Comparison of ENCODE assay signal across 8 cellular contexts in the genomic region with DNA sequence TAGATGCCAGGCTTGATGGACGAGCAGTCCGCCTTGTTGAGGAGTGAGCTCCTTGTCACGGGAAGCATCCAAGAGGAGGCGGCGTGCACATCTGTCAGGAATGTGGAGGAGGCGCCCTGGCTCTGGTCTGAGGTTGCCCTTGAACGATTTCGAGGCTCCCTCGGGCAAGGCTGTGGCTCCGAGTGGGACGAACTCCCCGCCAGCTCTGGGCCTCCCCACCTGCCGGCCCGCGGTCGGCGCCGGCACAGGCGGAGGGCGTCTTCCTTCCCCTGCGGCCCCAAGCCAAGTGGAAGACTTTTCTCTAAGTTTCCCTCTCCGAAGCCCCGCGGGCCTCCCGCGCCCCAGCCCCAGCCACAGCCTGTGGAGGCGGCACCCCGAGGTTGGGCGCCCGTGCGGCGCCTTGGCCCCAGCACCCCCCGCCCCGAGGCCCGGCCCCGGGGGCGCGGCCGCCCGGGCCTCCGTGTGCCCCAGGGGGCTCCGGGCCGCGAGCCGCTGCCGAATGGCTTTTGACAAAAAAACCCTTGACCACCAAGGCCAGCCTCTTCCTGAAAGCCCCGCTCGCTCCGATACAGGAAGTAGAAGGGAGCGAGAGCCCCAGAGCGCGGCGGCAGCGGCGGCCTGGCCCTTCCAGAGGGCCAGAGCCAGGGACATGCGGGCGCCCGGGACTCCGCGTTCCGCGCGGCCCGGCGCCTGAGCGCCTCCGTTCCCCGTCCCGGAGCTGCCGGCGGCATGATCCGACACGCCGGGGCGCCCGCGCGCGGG. TPM values are rescaled to one million over a fixed set of nuclear protein-coding genes. Genes with fewer than 3 reads are reported as not detected.
A peak's percentile ranks its signal among the peaks of the same experiment; 100 is the strongest.
DNase-seq lines count a peak whose midpoint lies in the region; ATAC-seq and TF ChIP-seq lines count a peak whose summit lies in the region.

A gene with protein sequence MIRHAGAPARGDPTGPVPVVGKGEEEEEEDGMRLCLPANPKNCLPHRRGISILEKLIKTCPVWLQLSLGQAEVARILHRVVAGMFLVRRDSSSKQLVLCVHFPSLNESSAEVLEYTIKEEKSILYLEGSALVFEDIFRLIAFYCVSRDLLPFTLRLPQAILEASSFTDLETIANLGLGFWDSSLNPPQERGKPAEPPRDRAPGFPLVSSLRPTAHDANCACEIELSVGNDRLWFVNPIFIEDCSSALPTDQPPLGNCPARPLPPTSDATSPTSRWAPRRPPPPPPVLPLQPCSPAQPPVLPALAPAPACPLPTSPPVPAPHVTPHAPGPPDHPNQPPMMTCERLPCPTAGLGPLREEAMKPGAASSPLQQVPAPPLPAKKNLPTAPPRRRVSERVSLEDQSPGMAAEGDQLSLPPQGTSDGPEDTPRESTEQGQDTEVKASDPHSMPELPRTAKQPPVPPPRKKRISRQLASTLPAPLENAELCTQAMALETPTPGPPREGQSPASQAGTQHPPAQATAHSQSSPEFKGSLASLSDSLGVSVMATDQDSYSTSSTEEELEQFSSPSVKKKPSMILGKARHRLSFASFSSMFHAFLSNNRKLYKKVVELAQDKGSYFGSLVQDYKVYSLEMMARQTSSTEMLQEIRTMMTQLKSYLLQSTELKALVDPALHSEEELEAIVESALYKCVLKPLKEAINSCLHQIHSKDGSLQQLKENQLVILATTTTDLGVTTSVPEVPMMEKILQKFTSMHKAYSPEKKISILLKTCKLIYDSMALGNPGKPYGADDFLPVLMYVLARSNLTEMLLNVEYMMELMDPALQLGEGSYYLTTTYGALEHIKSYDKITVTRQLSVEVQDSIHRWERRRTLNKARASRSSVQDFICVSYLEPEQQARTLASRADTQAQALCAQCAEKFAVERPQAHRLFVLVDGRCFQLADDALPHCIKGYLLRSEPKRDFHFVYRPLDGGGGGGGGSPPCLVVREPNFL (plus strand): TSS at position 578 of the 762 bp plus-strand sequence. CDS start 152 bp downstream, at position 730.

- H3K27me3 ChIP-seq in HAP-1 (ENCODE audit: low read depth): no peaks in the 10 kb centered on the region
- H3K27me3 ChIP-seq in foreskin keratinocyte: no peaks in the 10 kb centered on the region

- peak within 1 kb of the TSS; percentile 61 for H3K4me3 Mint-ChIP-seq in activated T-helper 2 cell treated with anti-CD3 and anti-CD28 coated beads, Interferon-gamma antibody, Interleukin-2, Interleukin-4, amounts not matched to agents 10 μg/mL and 5 μg/mL and 100 μg/mL, durations not matched to agents 14 hours and 24 hours and 36 hours (ENCODE audit: low read depth)
- peak within 1 kb of the TSS; percentile 84 for H3K4me3 Mint-ChIP-seq in neural crest cell

- H3K4me3 ChIP-seq in GM12864 (ENCODE audit: low read depth, low read length): peak within 1 kb of the TSS; percentile 62
- peak within 1 kb of the TSS; percentile 56 for H3K4me3 ChIP-seq in HAP-1

- peaks cover 55% of the 10 kb centered on the region for H3K27me3 Mint-ChIP-seq in activated T-helper 2 cell treated with anti-CD3 and anti-CD28 coated beads, Interferon-gamma antibody, Interleukin-2, Interleukin-4, amounts not matched to agents 10 μg/mL and 5 μg/mL and 100 μg/mL, durations not matched to agents 14 hours and 24 hours and 36 hours (ENCODE audit: low read depth)
- peaks cover 35% of the 10 kb centered on the region for H3K27me3 Mint-ChIP-seq in neural crest cell (ENCODE audit: low read depth)

- intact Hi-C loops in activated T-helper 2 cell treated with anti-CD3 and anti-CD28 coated beads, Interferon-gamma antibody, Interleukin-2, Interleukin-4, amounts not matched to agents 10 μg/mL and 5 μg/mL and 100 μg/mL, durations not matched to agents 14 hours and 24 hours and 36 hours (cut with micrococcal nuclease): no loop called here

- peak; percentile 44 for ATAC-seq in foreskin keratinocyte

- H3K9me3 ChIP-seq in HAP-1: no peaks in the 10 kb centered on the region

- peak within 1 kb of the TSS; percentile 54 for H3K27ac ChIP-seq in foreskin keratinocyte

- H3K36me3 ChIP-seq in HAP-1 (replicated peaks): no peaks in the 10 kb centered on the region

- TF ChIP-seq CTCF in GM12864 (IDR thresholded peaks at IDR 0.05; ENCODE audit: low read depth, low read length, missing control alignments): no peak
- TF ChIP-seq CTCF in foreskin keratinocyte (conservative IDR thresholded peaks at IDR 0.05): no peak
- TF ChIP-seq CTCF in neural crest cell (conservative IDR thresholded peaks at IDR 0.05): no peak

- H3K27ac Mint-ChIP-seq in activated T-helper 2 cell treated with anti-CD3 and anti-CD28 coated beads, Interferon-gamma antibody, Interleukin-2, Interleukin-4, amounts not matched to agents 10 μg/mL and 5 μg/mL and 100 μg/mL, durations not matched to agents 14 hours and 24 hours and 36 hours: no peak within 1 kb of the TSS
- H3K27ac Mint-ChIP-seq in neural crest cell (ENCODE audit: unreplicated experiment): no peak within 1 kb of the TSS

- no peaks in the 10 kb centered on the region for H3K9me3 Mint-ChIP-seq in activated T-helper 2 cell treated with anti-CD3 and anti-CD28 coated beads, Interferon-gamma antibody, Interleukin-2, Interleukin-4, amounts not matched to agents 10 μg/mL and 5 μg/mL and 100 μg/mL, durations not matched to agents 14 hours and 24 hours and 36 hours
- no peaks in the 10 kb centered on the region for H3K9me3 Mint-ChIP-seq in neural crest cell

- no peak for DNase-seq in GM12864 (ENCODE audit: low read depth)
- DNase-seq in HAP-1 (ENCODE audit: low spot score in 2 of 2): peak; percentile 43 to 73
- peak; percentile 36 for DNase-seq in NCI-H510A treated with DMSO at 0.1 percent for 48 hours (lab: John Stamatoyannopoulos, UW)
- no peak for DNase-seq in activated T-helper 2 cell treated with anti-CD3 and anti-CD28 coated beads, Interferon-gamma antibody, Interleukin-2, Interleukin-4, amounts not matched to agents 10 μg/mL and 5 μg/mL and 100 μg/mL, durations not matched to agents 14 hours and 24 hours and 36 hours (ENCODE audit: low spot score)
- peak in 1 of 2 donors; percentile 35 for DNase-seq in foreskin keratinocyte
- peak; percentile 52 for DNase-seq in neural crest cell (ENCODE audit: low read depth, low spot score)
- no peak for DNase-seq in OCI-M2 (lab: John Stamatoyannopoulos, UW; ENCODE audit: unreplicated experiment)
- DNase-seq in NCI-H82 treated with DMSO at 0.1 percent for 48 hours (lab: John Stamatoyannopoulos, UW; ENCODE audit: unreplicated experiment): no peak

- no peaks in the 10 kb centered on the region for H3K36me3 Mint-ChIP-seq in activated T-helper 2 cell treated with anti-CD3 and anti-CD28 coated beads, Interferon-gamma antibody, Interleukin-2, Interleukin-4, amounts not matched to agents 10 μg/mL and 5 μg/mL and 100 μg/mL, durations not matched to agents 14 hours and 24 hours and 36 hours (ENCODE audit: low read depth)
- no peaks in the 10 kb centered on the region for H3K36me3 Mint-ChIP-seq in neural crest cell (ENCODE audit: low read depth)

- H3K4me1 Mint-ChIP-seq in activated T-helper 2 cell treated with anti-CD3 and anti-CD28 coated beads, Interferon-gamma antibody, Interleukin-2, Interleukin-4, amounts not matched to agents 10 μg/mL and 5 μg/mL and 100 μg/mL, durations not matched to agents 14 hours and 24 hours and 36 hours (ENCODE audit: low read depth): peaks cover 14% of the 10 kb centered on the region
- peaks cover 10% of the 10 kb centered on the region for H3K4me1 Mint-ChIP-seq in neural crest cell

- in situ Hi-C loops in HAP-1 (cut with MboI; ENCODE audit: low sequenced_read_pairs): no loop called here

- H3K4me1 ChIP-seq in HAP-1 (0 out of 2 replicates have a peak, but pooled peaks cover 4% of the 10 kb centered on the region), foreskin keratinocyte (peaks cover 18% of the 10 kb centered on the region)

RNA-seq across cellular contexts. Expression of the gene that starts here (rescaled TPM):
- 21.1 and 22.1 TPM in 2 replicates for total RNA-seq in activated T-helper 2 cell treated with anti-CD3 and anti-CD28 coated beads, Interferon-gamma antibody, Interleukin-2, Interleukin-4, amounts not matched to agents 10 μg/mL and 5 μg/mL and 100 μg/mL, durations not matched to agents 14 hours and 24 hours and 36 hours
- 7.3 and 9.8 TPM in 2 replicates for total RNA-seq in foreskin keratinocyte
- polyA plus RNA-seq in foreskin keratinocyte: 8.4 and 11.9 TPM in 2 replicates
- 12.1 and 12.7 TPM in 2 replicates for total RNA-seq in neural crest cell

Comparison
In these comparisons a context has a peak if more than half of its experiments do, and no peak if none do; other contexts are left out.
1. DNase-seq: peak in HAP-1 (2 of 2), NCI-H510A treated with DMSO at 0.1 percent for 48 hours (single experiment) and neural crest cell (single experiment); none in GM12864 (single experiment), activated T-helper 2 cell treated with anti-CD3 and anti-CD28 coated beads, Interferon-gamma antibody, Interleukin-2, Interleukin-4, amounts not matched to agents 10 μg/mL and 5 μg/mL and 100 μg/mL, durations not matched to agents 14 hours and 24 hours and 36 hours (single experiment), OCI-M2 (single experiment) and NCI-H82 treated with DMSO at 0.1 percent for 48 hours (single experiment).